In the genomic region with DNA sequence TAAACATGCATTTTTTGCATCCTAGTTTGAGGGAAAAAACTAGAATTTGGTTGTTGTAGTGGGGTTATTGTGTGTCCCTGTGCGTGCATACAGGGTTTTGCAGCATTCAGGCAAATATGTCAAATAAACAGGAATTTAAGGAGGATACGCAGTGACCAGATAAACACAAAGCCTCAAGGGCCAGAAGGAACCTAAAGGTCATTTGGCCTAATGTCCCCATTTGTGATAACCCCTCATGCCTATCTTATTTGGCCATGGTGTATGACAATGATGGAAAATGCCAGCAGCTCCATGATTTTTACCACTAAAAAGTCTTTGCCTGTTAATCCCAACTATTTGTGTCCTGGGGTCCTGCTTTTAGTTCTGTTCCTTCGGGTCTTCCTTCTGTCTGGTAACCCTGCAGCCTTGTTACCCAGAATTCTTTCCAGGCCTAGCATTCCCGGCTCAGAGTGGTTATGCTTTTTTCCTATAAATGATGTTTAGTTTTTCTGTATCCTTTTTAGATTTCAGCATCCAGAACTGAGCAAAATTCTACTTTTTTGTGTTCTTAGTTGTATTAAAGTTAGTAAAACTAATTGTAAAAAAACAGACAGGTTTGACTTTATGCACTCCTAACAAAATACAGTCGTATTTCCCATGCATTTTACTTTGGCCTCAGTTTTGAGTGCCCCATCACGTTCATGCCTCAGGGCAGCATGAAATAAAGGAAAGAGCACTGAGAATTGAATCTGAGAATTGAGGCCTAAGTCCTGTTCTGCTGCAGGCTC, we compare ENCODE assay signal across 14 cellular contexts. TPM values are rescaled to one million over a fixed set of nuclear protein-coding genes. Genes with fewer than 3 reads are reported as not detected.
A peak's percentile ranks its signal among the peaks of the same experiment; 100 is the strongest.
DNase-seq lines count a peak whose midpoint lies in the region; ATAC-seq and TF ChIP-seq lines count a peak whose summit lies in the region.
"Had no signal": no experiment of that assay in that cellular context is flagged by ENCODE, and none has a peak within 500 bp of the region (broad histone marks: within the 10 kb centered on the region; RNA-seq: fewer than 3 reads in every experiment).

No MANE protein-coding gene starts in this region.

- TF ChIP-seq RAD21 in liver (IDR thresholded peaks at IDR 0.05), result no peak

- H3K4me3 Mint-ChIP-seq in CD4-positive, alpha-beta T cell, result no peak overlapping the region
- peak overlapping the region; percentile 88 for H3K4me3 Mint-ChIP-seq in activated T-helper 17 cell treated with anti-CD3 and anti-CD28 coated beads, Interleukin-2, amount 50 U/mL, for 72 hours

- H3K36me3 Mint-ChIP-seq in CD4-positive, alpha-beta T cell (ENCODE audit: low read depth), result peaks cover 42% of the 10 kb centered on the region
- H3K36me3 Mint-ChIP-seq in activated T-helper 17 cell treated with anti-CD3 and anti-CD28 coated beads, Interleukin-2, amount 50 U/mL, for 72 hours (ENCODE audit: low read depth), result peaks cover 84% of the 10 kb centered on the region

- no peak overlapping the region for H3K4me3 ChIP-seq in HEK293 (ENCODE audit: low read depth, low read length)
- H3K4me3 ChIP-seq in liver (ENCODE audit: low read depth in 1 of 3, low read length in 3 of 3), result no peak overlapping the region
- H3K4me3 ChIP-seq: ascending aorta, skin epidermis had no signal

- POLR2A ChIA-PET in CD4-positive, alpha-beta T cell (lab: Charles Lee), result no interaction called here
- POLR2A ChIA-PET in HEK293 (lab: Yijun Ruan, JAX), result interaction anchor here (0.5 kb wide), 1 partner anchor 247 kb away, joined by 3 read pairs; no protein-coding TSS in a partner anchor

- H3K27ac Mint-ChIP-seq in CD4-positive, alpha-beta T cell, result peak overlapping the region; percentile 98
- H3K27ac Mint-ChIP-seq in activated T-helper 17 cell treated with anti-CD3 and anti-CD28 coated beads, Interleukin-2, amount 50 U/mL, for 72 hours, result peak overlapping the region; percentile 97

- WGBS in liver, result 81% methylated on average over 6 of the region's 6 CpGs

- H3K9me3 ChIP-seq in CD4-positive, alpha-beta T cell (ENCODE audit: control insufficient read depth, low read length), result no peaks in the 10 kb centered on the region
- no peaks in the 10 kb centered on the region for H3K9me3 ChIP-seq in HEK293 (ENCODE audit: control insufficient read depth, insufficient read depth, low read depth, low read length)
- H3K9me3 ChIP-seq in liver (ENCODE audit: control insufficient read depth in 4 of 4, low read length in 3 of 4), result no peaks in the 10 kb centered on the region
- H3K9me3 ChIP-seq: ascending aorta had no signal

- peaks cover 19% of the 10 kb centered on the region for H3K4me1 ChIP-seq in HEK293 (ENCODE audit: control insufficient read depth, insufficient read depth, low read length)
- peaks cover 3 to 29% (median 24%) of the 10 kb centered on the region in 4 donors for H3K4me1 ChIP-seq in liver (ENCODE audit: control insufficient read depth in 4 of 4, insufficient read depth in 4 of 4, low read length in 3 of 4)

- H3K4me1 Mint-ChIP-seq in CD4-positive, alpha-beta T cell (ENCODE audit: low read depth), result peaks cover 74% of the 10 kb centered on the region
- peaks cover 38% of the 10 kb centered on the region for H3K4me1 Mint-ChIP-seq in activated T-helper 17 cell treated with anti-CD3 and anti-CD28 coated beads, Interleukin-2, amount 50 U/mL, for 72 hours

- intact Hi-C loops in CD4-positive, alpha-beta T cell (cut with DNase I, micrococcal nuclease), result loop anchor here in 1 of 2 experiments (5.0 to 10.0 kb wide), 4 partner anchors 749 to 1258 kb away; partner anchors contain the start of gene ZBP1

- no peak for DNase-seq in CD4-positive, alpha-beta T cell
- DNase-seq in foreskin melanocyte (no peak), dedifferentiated amniotic fluid mesenchymal stem cell (ENCODE audit: extremely low spot score) (no peak), cortex of kidney (lab: John Stamatoyannopoulos, UW) (no peak)
- DNase-seq: activated CD4-positive, alpha-beta T cell treated with anti-CD3 and anti-CD28 coated beads, Interleukin-2, amount 50 U/mL, for 1 hour; COR-L47; NCI-H345; Right ventricle myocardium superior had no signal

- H3K9ac ChIP-seq in liver (ENCODE audit: low read depth in 1 of 2, low read length in 2 of 2), result no peak overlapping the region

- H3K27me3 Mint-ChIP-seq in CD4-positive, alpha-beta T cell, result no peaks in the 10 kb centered on the region
- no peaks in the 10 kb centered on the region for H3K27me3 Mint-ChIP-seq in activated T-helper 17 cell treated with anti-CD3 and anti-CD28 coated beads, Interleukin-2, amount 50 U/mL, for 72 hours

- no peaks in the 10 kb centered on the region for H3K9me3 Mint-ChIP-seq in CD4-positive, alpha-beta T cell
- no peaks in the 10 kb centered on the region for H3K9me3 Mint-ChIP-seq in activated T-helper 17 cell treated with anti-CD3 and anti-CD28 coated beads, Interleukin-2, amount 50 U/mL, for 72 hours

- TF ChIP-seq CTCF in CD4-positive, alpha-beta T cell (IDR thresholded peaks at IDR 0.05), result no peak
- TF ChIP-seq CTCF in HEK293 (tag by site-specific recombination; IDR thresholded peaks at IDR 0.05) (no peak), liver (IDR thresholded peaks at IDR 0.05; ENCODE audit: low read depth, low read length, missing input control) (no peak)

- H3K36me3 ChIP-seq in HEK293 (ENCODE audit: control insufficient read depth in 2 of 2, insufficient read depth in 1 of 2, low read length in 2 of 2) (peaks cover 0 to 17% of the 10 kb centered on the region in 2 experiments; a peak in 1 of 3 replicates), liver (ENCODE audit: control insufficient read depth in 4 of 4, insufficient read depth in 3 of 4, low read depth in 1 of 4, low read length in 3 of 4) (peaks cover 0 to 3% (median 0%) of the 10 kb centered on the region in 4 donors)
- H3K36me3 ChIP-seq: ascending aorta had no signal

- CTCF ChIA-PET in CD4-positive, alpha-beta T cell (lab: Charles Lee), result interaction anchor here (1.0 kb wide), 2 partner anchors 9 to 36 kb away, joined by 3 read pairs; no protein-coding TSS in a partner anchor
- CTCF ChIA-PET in HEK293 (lab: Yijun Ruan, JAX), result interaction anchor here (0.7 kb wide), 1 partner anchor 55 kb away, joined by 3 read pairs; no protein-coding TSS in a partner anchor

- ATAC-seq in CD4-positive, alpha-beta T cell (ENCODE audit: poor library complexity), result no peak
- no peak for ATAC-seq in activated T-helper 17 cell treated with anti-CD3 and anti-CD28 coated beads, Interleukin-2, amount 50 U/mL, for 72 hours (replicated peaks)
- ATAC-seq in HG02973 (IDR thresholded peaks at IDR 0.05; ENCODE audit: unreplicated experiment), result no peak

- H3K27me3 ChIP-seq in CD4-positive, alpha-beta T cell (ENCODE audit: control insufficient read depth, insufficient read depth, low read length), result no peaks in the 10 kb centered on the region
- no peaks in the 10 kb centered on the region for H3K27me3 ChIP-seq in liver (ENCODE audit: control insufficient read depth in 4 of 4, insufficient read depth in 4 of 4, low read length in 3 of 4)
- H3K27me3 ChIP-seq: ascending aorta had no signal

- peak overlapping the region; percentile 1 for H3K27ac ChIP-seq in CD4-positive, alpha-beta T cell (ENCODE audit: low read depth, low read length)
- no peak overlapping the region for H3K27ac ChIP-seq in HEK293 (ENCODE audit: extremely low read depth, low read depth, low read length)
- no peak overlapping the region for H3K27ac ChIP-seq in liver (ENCODE audit: low read depth in 1 of 2, low read length in 2 of 2)
- H3K27ac ChIP-seq: ascending aorta had no signal

TF ChIP-seq in HEK293, 187 proteins besides CTCF, POLR2A, EP300 and RAD21:
- TF ChIP-seq PRDM6 (tag by site-specific recombination; IDR thresholded peaks at IDR 0.05), result peak; percentile 93
- no peak for TF ChIP-seq ZNF510 (tag by site-specific recombination; IDR thresholded peaks at IDR 0.05; ENCODE audit: insufficient replicate concordance)

TF ChIP-seq in liver, 16 proteins besides CTCF, POLR2A, EP300 and RAD21:
- TF ChIP-seq GABPA (IDR thresholded peaks at IDR 0.05 in 1 of 2, conservative IDR thresholded peaks at IDR 0.05 in 1 of 2) (no peak), NR2F2 (IDR thresholded peaks at IDR 0.05) (peak; percentile 90)

RNA-seq across cellular contexts. Expression of gene STX16, which starts 4.4 kb away (rescaled TPM):
- 100 to 1,000 TPM; 179 to 181 TPM for total RNA-seq in CD4-positive, alpha-beta T cell
- 100 to 1,000 TPM in 1 of 2 donors, 10 to 100 TPM in 1; 95.3 to 130 TPM for total RNA-seq in activated T-helper 17 cell treated with anti-CD3 and anti-CD28 coated beads, Interleukin-2, amount 50 U/mL, for 72 hours
- total RNA-seq in liver, result 10 to 100 TPM; 18.6 to 32.5 TPM
- polyA plus RNA-seq in liver, result 10 to 100 TPM in 1 of 2 donors, 1 to 10 TPM in 1; 8.5 to 14.7 TPM

RNA-seq across cellular contexts. Expression of gene NPEPL1, which starts 37.1 kb away (rescaled TPM):
- total RNA-seq in CD4-positive, alpha-beta T cell, result 10 to 100 TPM; 58.3 to 61.1 TPM
- 10 to 100 TPM; 19.1 to 23.0 TPM for total RNA-seq in activated T-helper 17 cell treated with anti-CD3 and anti-CD28 coated beads, Interleukin-2, amount 50 U/mL, for 72 hours
- 10 to 100 TPM in 1 of 2 donors, 1 to 10 TPM in 1; 8.0 to 13.3 TPM for total RNA-seq in liver
- 10 to 100 TPM; 10.7 to 11.0 TPM for polyA plus RNA-seq in liver
